Comparison of ENCODE assay signal across 9 cellular contexts in the genomic region with DNA sequence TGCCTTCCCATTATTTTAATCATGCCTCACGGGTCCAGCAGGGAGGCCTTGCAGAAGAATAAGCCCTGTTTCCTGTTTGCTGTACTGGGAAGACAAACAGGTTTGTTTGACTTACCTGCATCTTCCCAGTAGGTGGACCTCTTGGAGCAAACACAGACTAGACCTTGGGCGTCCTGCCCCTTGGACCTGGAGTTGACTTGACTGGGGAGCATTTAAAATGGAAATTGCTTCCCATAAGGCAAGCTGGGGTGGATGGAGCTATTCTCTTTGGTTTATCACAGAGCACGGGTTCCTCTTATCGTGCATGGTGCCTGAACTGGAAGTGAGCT.
DNase-seq lines count a peak whose midpoint lies in the region; ATAC-seq and TF ChIP-seq lines count a peak whose summit lies in the region.
"Had no signal": no experiment of that assay in that cellular context is flagged by ENCODE, and none has a peak within 500 bp of the region (broad histone marks: within the 10 kb centered on the region; RNA-seq: fewer than 3 reads in every experiment).

No MANE protein-coding gene starts in this region.

- peak; percentile 68 for ATAC-seq in RWPE2 (ENCODE audit: low read depth)
- ATAC-seq in right lobe of liver, result peak; percentile 63 to 86 (median 66)
- no peak for ATAC-seq in GM21447 (IDR thresholded peaks at IDR 0.05; ENCODE audit: unreplicated experiment)
- no peak for ATAC-seq in HG03175 (IDR thresholded peaks at IDR 0.05; ENCODE audit: unreplicated experiment)

- H3K36me3 ChIP-seq in RWPE2 (ENCODE audit: low read depth), result no peaks in the 10 kb centered on the region
- H3K36me3 ChIP-seq in right lobe of liver, result no peaks in the 10 kb centered on the region

- peak; percentile 28 for TF ChIP-seq CTCF in GM12864 (IDR thresholded peaks at IDR 0.05; ENCODE audit: low read depth, low read length, missing control alignments)
- TF ChIP-seq CTCF in RWPE2 (IDR thresholded peaks at IDR 0.05; ENCODE audit: poor library complexity, severe bottlenecking), result peak; percentile 36
- TF ChIP-seq CTCF in right lobe of liver (IDR thresholded peaks at IDR 0.05), result peak in 2 of 4 donors; percentile 12 to 34

- 12% methylated on average over 4 of the region's 4 CpGs for WGBS in right lobe of liver (ENCODE audit: insufficient coverage, low coverage, low lambda C conversion rate, missing lambda C conversion rate)

- no peaks in the 10 kb centered on the region for H3K9me3 ChIP-seq in RWPE2 (ENCODE audit: severe bottlenecking)
- H3K9me3 ChIP-seq in right lobe of liver, result no peaks in the 10 kb centered on the region

- H3K27ac ChIP-seq in RWPE2 (ENCODE audit: poor library complexity, severe bottlenecking) (no peak overlapping the region), right lobe of liver (no peak overlapping the region)

- H3K4me1 ChIP-seq in RWPE2 (ENCODE audit: insufficient read depth, poor library complexity, severe bottlenecking) (no peaks in the 10 kb centered on the region), right lobe of liver (peaks cover 0 to 24% (median 3%) of the 10 kb centered on the region in 4 donors)

- intact Hi-C loops in right lobe of liver (cut with DNase I), result no loop called here

- TF ChIP-seq POLR2A in right lobe of liver (IDR thresholded peaks at IDR 0.05), result no peak

- H3K4me3 ChIP-seq in GM12864 (ENCODE audit: low read depth, low read length) (no peak overlapping the region), RWPE2 (ENCODE audit: severe bottlenecking) (no peak overlapping the region), right lobe of liver (no peak overlapping the region)
- H3K4me3 ChIP-seq: lung had no signal

- DNase-seq in GM12864 (ENCODE audit: low read depth) (no peak), MV-4-11 (lab: John Stamatoyannopoulos, UW) (peak; percentile 19), RWPE2 (ENCODE audit: low spot score) (no peak), right lobe of liver (peak in 2 of 3 donors; percentile 46 to 63), NCI-H128 (lab: John Stamatoyannopoulos, UW; ENCODE audit: unreplicated experiment) (no peak)
- DNase-seq: stimulated activated CD4-positive, alpha-beta T cell treated with anti-CD3 and anti-CD28 coated beads, Interleukin-12 subunit alpha, Interleukin-12 subunit beta, amount 100 ng/mL, for 4 hours had no signal

- H3K27me3 ChIP-seq in RWPE2 (ENCODE audit: insufficient read depth, poor library complexity, severe bottlenecking) (no peaks in the 10 kb centered on the region), right lobe of liver (no peaks in the 10 kb centered on the region)

Comparison
In these comparisons a context has a peak if more than half of its experiments do, and no peak if none do; other contexts are left out.
1. DNase-seq: peak in MV-4-11 (single experiment) and right lobe of liver (2 of 3); none in GM12864 (single experiment), RWPE2 (single experiment) and NCI-H128 (single experiment).
2. ATAC-seq: peak in RWPE2 (single experiment) and right lobe of liver (4 of 4); none in GM21447 (single experiment) and HG03175 (single experiment).